26 cellular contexts compared by ENCODE assay signal in genomic region chr2:222877556-222878278, GRCh38. TPM values are rescaled to one million over a fixed set of nuclear protein-coding genes. Genes with fewer than 3 reads are reported as not detected.
DNase-seq lines count a peak whose midpoint lies in the region; ATAC-seq and TF ChIP-seq lines count a peak whose summit lies in the region.
"Had no signal": no experiment of that assay in that cellular context is flagged by ENCODE, and none has a peak within 500 bp of the region (broad histone marks: within the 10 kb centered on the region; RNA-seq: fewer than 3 reads in every experiment).

No MANE protein-coding gene starts in this region.

- 57% methylated on average over 2 of the region's 2 CpGs for WGBS in SK-N-SH (ENCODE audit: low lambda C conversion rate)
- WGBS in stomach, 5 donors, result 37 to 67% (median 51%) methylated on average over 2 of the region's 2 CpGs

- DNase-seq in SK-N-SH, result no peak
- no peak for DNase-seq in SJCRH30
- no peak for DNase-seq in stomach
- DNase-seq in GF-D8 (lab: John Stamatoyannopoulos, UW), result no peak
- DNase-seq in KBM-7, result no peak
- DNase-seq in GM03348 (ENCODE audit: low spot score), result no peak
- DNase-seq: 8988T; activated CD4-positive, alpha-beta T cell treated with anti-CD3 and anti-CD28 coated beads, Interleukin-2, amount 10 ng/mL, durations not matched to agents 7 days and 5 days; activated naive CD8-positive, alpha-beta T cell treated with anti-CD3 and anti-CD28 coated beads, Interleukin-2, amount 50 U/mL, for 24 hours; activated T-cell treated with anti-CD3 and anti-CD28 coated beads, Interleukin-2, amount 50 U/mL, for 24 hours; CD4-positive, alpha-beta T cell; cerebellar nuclear complex; dorsolateral prefrontal cortex; heart right ventricle; mesenchymal stem cell; MM.1S; NCI-H2081; NCI-H226; NCI-H774; posterior cingulate gyrus; sigmoid colon; stimulated activated naive B cell treated with anti-CD40 and anti-IgM and Interleukin-4, amounts not matched to agents 10 μg/mL and 1 μg/mL and 100 μg/mL, for 72 hours; WERI-Rb-1 had no signal

- POLR2A ChIA-PET in SK-N-SH (lab: Yijun Ruan, JAX), result no interaction called here

- CTCF ChIA-PET in SK-N-SH (lab: Yijun Ruan, JAX), result interaction anchor here (0.6 to 2.0 kb wide), 4 partner anchors 12 to 934 kb away, joined by 3 to 8 read pairs (median 4); no protein-coding TSS in a partner anchor

- H3K4me2 ChIP-seq in SK-N-SH, result no peak overlapping the region

- no peak for TF ChIP-seq POLR2A in stomach (IDR thresholded peaks at IDR 0.05)

- H3F3A ChIP-seq in SK-N-SH (replicated peaks; ENCODE audit: insufficient read depth), result peaks cover 13% of the 10 kb centered on the region

- H3K27me3 ChIP-seq in SK-N-SH (ENCODE audit: insufficient read depth) (no peaks in the 10 kb centered on the region), SJCRH30 (no peaks in the 10 kb centered on the region), stomach (no peaks in the 10 kb centered on the region)
- H3K27me3 ChIP-seq: dorsolateral prefrontal cortex, heart right ventricle, sigmoid colon, suprapubic skin had no signal

- no peak overlapping the region for H3K9ac ChIP-seq in SK-N-SH

- H3K4me3 ChIP-seq in SK-N-SH (ENCODE audit: low read depth in 2 of 2, low read length in 1 of 2) (no peak overlapping the region), SJCRH30 (no peak overlapping the region), stomach (no peak overlapping the region)
- H3K4me3 ChIP-seq: dorsolateral prefrontal cortex, heart right ventricle, sigmoid colon, suprapubic skin had no signal

- in situ Hi-C loops in KBM-7 (cut with MboI; ENCODE audit: low pct_unique_long_range_greater_than_20kb, low sequenced_read_pairs), result no loop called here

- H3K9me2 ChIP-seq in SK-N-SH, result no peaks in the 10 kb centered on the region

- peaks cover 4 to 16% of the 10 kb centered on the region in 2 experiments; a peak in 2 of 4 replicates for H3K4me1 ChIP-seq in SK-N-SH (ENCODE audit: control insufficient read depth in 1 of 2, insufficient read depth in 2 of 2, low read depth in 1 of 2, low read length in 1 of 2)
- peaks cover 20% of the 10 kb centered on the region for H3K4me1 ChIP-seq in SJCRH30
- H3K4me1 ChIP-seq in stomach, result peaks cover 17 to 88% (median 61%) of the 10 kb centered on the region in 4 donors

- no peak overlapping the region for H2AFZ ChIP-seq in SK-N-SH (ENCODE audit: low read depth)

- H3K36me3 ChIP-seq in SK-N-SH (replicated peaks in 1 of 2; ENCODE audit: control insufficient read depth in 1 of 2, insufficient read depth in 2 of 2, low read length in 1 of 2) (peaks cover 0 to 8% of the 10 kb centered on the region in 2 experiments), SJCRH30 (peaks cover 4% of the 10 kb centered on the region; the same call in 1 of the 2 replicates), stomach (no peaks in the 10 kb centered on the region)
- H3K36me3 ChIP-seq: heart right ventricle, sigmoid colon, suprapubic skin, WERI-Rb-1 had no signal

- H3K9me3 ChIP-seq in SK-N-SH, result no peaks in the 10 kb centered on the region
- 0 out of 2 replicates have a peak, but pooled peaks cover 3% of the 10 kb centered on the region for H3K9me3 ChIP-seq in SJCRH30 (replicated peaks)
- no peaks in the 10 kb centered on the region for H3K9me3 ChIP-seq in stomach
- H3K9me3 ChIP-seq: heart right ventricle, sigmoid colon, suprapubic skin had no signal

- TF ChIP-seq EP300 in SK-N-SH (IDR thresholded peaks at IDR 0.05; ENCODE audit: borderline replicate concordance in 1 of 2, low read depth in 1 of 2, low read length in 1 of 2) (no peak), stomach (IDR thresholded peaks at IDR 0.05) (no peak)

- peaks cover 97% of the 10 kb centered on the region for H3K79me2 ChIP-seq in SK-N-SH (ENCODE audit: insufficient read depth)

- intact Hi-C loops in stomach (cut with DNase I; ENCODE audit: low total_unique reads), result no loop called here

- H4K20me1 ChIP-seq in SK-N-SH (ENCODE audit: insufficient read depth), result peaks cover 47% of the 10 kb centered on the region

- H3K27ac ChIP-seq in SK-N-SH (ENCODE audit: low read depth in 2 of 2, low read length in 1 of 2), result no peak overlapping the region
- H3K27ac ChIP-seq in SJCRH30, result peak overlapping the region; percentile 37
- peak overlapping the region in 4 of 5 donors; percentile 34 to 71 (median 50) for H3K27ac ChIP-seq in stomach
- H3K27ac ChIP-seq: heart right ventricle, sigmoid colon, suprapubic skin, WERI-Rb-1 had no signal

- no peak; the same call in 1 of the 3 replicates for ATAC-seq in SK-N-SH treated with all-trans-retinoic acid at 6 μM for 48 hours
- ATAC-seq in esophagus mucosa, result peak; percentile 38
- ATAC-seq: activated naive CD8-positive, alpha-beta T cell treated with anti-CD3 and anti-CD28 coated beads, Interleukin-2, amount 50 U/mL, for 24 hours; stimulated activated naive B cell treated with anti-CD40 and anti-IgM and Interleukin-4, amounts not matched to agents 10 μg/mL and 1 μg/mL and 100 μg/mL, for 72 hours had no signal

- no peak for TF ChIP-seq RAD21 in SK-N-SH (IDR thresholded peaks at IDR 0.05; ENCODE audit: low read length)

- no peak for TF ChIP-seq CTCF in SK-N-SH (IDR thresholded peaks at IDR 0.05)
- no peak for TF ChIP-seq CTCF in stomach (IDR thresholded peaks at IDR 0.05)

TF ChIP-seq in SK-N-SH treated with all-trans-retinoic acid at 6 μM for 48 hours, 23 proteins besides CTCF, POLR2A, EP300 and RAD21:
- TF ChIP-seq ZNF8 (CRISPR knock-in tag; IDR thresholded peaks at IDR 0.05) (no peak), RARB (CRISPR knock-in tag; IDR thresholded peaks at IDR 0.05) (no peak), ZC3H10 (CRISPR knock-in tag; IDR thresholded peaks at IDR 0.05) (no peak), ISL1 (CRISPR knock-in tag; IDR thresholded peaks at IDR 0.05) (0 out of 2 replicates have a peak, but pooled peaks have one; percentile 36), BACH2 (CRISPR knock-in tag; IDR thresholded peaks at IDR 0.05; ENCODE audit: borderline replicate concordance) (no peak)

TF ChIP-seq in SK-N-SH, 30 proteins besides CTCF, POLR2A, EP300 and RAD21:
- TF ChIP-seq GABPA (IDR thresholded peaks at IDR 0.05; ENCODE audit: low read depth) (no peak), NRF1 (IDR thresholded peaks at IDR 0.05; ENCODE audit: low read depth, low read length) (no peak), REST (IDR thresholded peaks at IDR 0.05; ENCODE audit: low read depth, low read length) (no peak), NFIC (IDR thresholded peaks at IDR 0.05; ENCODE audit: borderline replicate concordance) (no peak), RFX5 (IDR thresholded peaks at IDR 0.05; ENCODE audit: low read length) (no peak), TAF1 (IDR thresholded peaks at IDR 0.05; ENCODE audit: borderline replicate concordance, low read depth, low read length) (no peak), TCF12 (IDR thresholded peaks at IDR 0.05) (no peak), TEAD4 (IDR thresholded peaks at IDR 0.05; ENCODE audit: borderline replicate concordance, insufficient read depth) (no peak), FOXM1 (IDR thresholded peaks at IDR 0.05; ENCODE audit: low read depth) (no peak), MXI1 (IDR thresholded peaks at IDR 0.05; ENCODE audit: low read depth, low read length) (no peak), GATA2 (CRISPR knock-in tag; IDR thresholded peaks at IDR 0.05) (no peak), ELF1 (IDR thresholded peaks at IDR 0.05) (no peak), YY1 (IDR thresholded peaks at IDR 0.05; ENCODE audit: low read depth) (no peak), SMC3 (IDR thresholded peaks at IDR 0.05; ENCODE audit: low read depth, low read length) (no peak), EZH2phosphoT487 (IDR thresholded peaks at IDR 0.05; ENCODE audit: borderline replicate concordance, low read depth) (no peak)
- TF ChIP-seq, protein P1, sequence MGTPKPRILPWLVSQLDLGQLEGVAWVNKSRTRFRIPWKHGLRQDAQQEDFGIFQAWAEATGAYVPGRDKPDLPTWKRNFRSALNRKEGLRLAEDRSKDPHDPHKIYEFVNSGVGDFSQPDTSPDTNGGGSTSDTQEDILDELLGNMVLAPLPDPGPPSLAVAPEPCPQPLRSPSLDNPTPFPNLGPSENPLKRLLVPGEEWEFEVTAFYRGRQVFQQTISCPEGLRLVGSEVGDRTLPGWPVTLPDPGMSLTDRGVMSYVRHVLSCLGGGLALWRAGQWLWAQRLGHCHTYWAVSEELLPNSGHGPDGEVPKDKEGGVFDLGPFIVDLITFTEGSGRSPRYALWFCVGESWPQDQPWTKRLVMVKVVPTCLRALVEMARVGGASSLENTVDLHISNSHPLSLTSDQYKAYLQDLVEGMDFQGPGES (IDR thresholded peaks at IDR 0.05; ENCODE audit: low read depth, low read length), result no peak

RNA-seq across cellular contexts. Expression of gene ACSL3, which starts 16.9 kb away (rescaled TPM):
- polyA plus RNA-seq in SK-N-SH (2012; rRNA removed) (15.7 and 25.2 TPM in 2 replicates), stomach (10 to 100 TPM; 10.5 to 18.7 (median 17.7) TPM)
- 23.5 and 24.5 TPM in 2 replicates for polyA plus RNA-seq in SK-N-SH (2012; cell fraction: cytosol; rRNA removed)
- polyA plus RNA-seq in SK-N-SH (2012; cell fraction: nucleus; rRNA removed), result 9.1 and 18.4 TPM in 2 replicates
- 140 and 168 TPM in 2 replicates for total RNA-seq in SJCRH30 (2014; rRNA removed; shearing (Covaris generic))
- total RNA-seq in esophagus mucosa (125 TPM), stomach (100 to 1,000 TPM in 2 of 5 donors, 10 to 100 TPM in 3; 13.4 to 234 (median 92.4) TPM)

Comparison
In these comparisons a context has a peak if more than half of its experiments do, and no peak if none do; other contexts are left out.
1. H3K27ac ChIP-seq: peak in SJCRH30 (single experiment) and stomach (4 of 5); none in SK-N-SH (0 of 2).